9 cellular contexts compared by ENCODE assay signal in genomic region chr3:141659821-141660597, GRCh38.
DNase-seq lines count a peak whose midpoint lies in the region; ATAC-seq and TF ChIP-seq lines count a peak whose summit lies in the region.
"Had no signal": no experiment of that assay in that cellular context is flagged by ENCODE, and none has a peak within 500 bp of the region (broad histone marks: within the 10 kb centered on the region; RNA-seq: fewer than 3 reads in every experiment).

No MANE protein-coding gene starts in this region.

- H3K4me3 ChIP-seq in colonic mucosa (peak overlapping the region; percentile 38), liver (ENCODE audit: low read depth in 1 of 3, low read length in 3 of 3) (peak overlapping the region in 2 of 3 donors; percentile 58 to 72)
- H3K4me3 ChIP-seq: GM12878 had no signal

- H3K36me3 ChIP-seq in colonic mucosa (no peaks in the 10 kb centered on the region), liver (ENCODE audit: control insufficient read depth in 4 of 4, insufficient read depth in 3 of 4, low read depth in 1 of 4, low read length in 3 of 4) (no peaks in the 10 kb centered on the region)

- WGBS in liver: 2% methylated on average over 64 of the region's 64 CpGs

- peaks cover 69% of the 10 kb centered on the region for H3K27me3 Mint-ChIP-seq in activated T-cell treated with anti-CD3 and anti-CD28 coated beads, Interleukin-2, amount 50 U/mL, for 4 hours (ENCODE audit: low read depth)

- H3K9ac ChIP-seq in colonic mucosa (ENCODE audit: low read depth in 2 of 2, low read length in 2 of 2) (peak overlapping the region; percentile 34 to 62), liver (ENCODE audit: low read depth in 1 of 2, low read length in 2 of 2) (no peak overlapping the region)

- H3K4me1 ChIP-seq in colonic mucosa: peaks cover 4% of the 10 kb centered on the region
- peaks cover 0 to 12% (median 10%) of the 10 kb centered on the region in 4 donors for H3K4me1 ChIP-seq in liver (ENCODE audit: control insufficient read depth in 4 of 4, insufficient read depth in 4 of 4, low read length in 3 of 4)

- no peaks in the 10 kb centered on the region for H3K36me3 Mint-ChIP-seq in activated T-cell treated with anti-CD3 and anti-CD28 coated beads, Interleukin-2, amount 50 U/mL, for 4 hours (ENCODE audit: insufficient read depth)

- peak; percentile 21 to 67 for ATAC-seq in activated T-cell treated with anti-CD3 and anti-CD28 coated beads, Interleukin-2, amount 50 U/mL, for 4 hours
- peak; percentile 50 for ATAC-seq in stimulated activated naive CD8-positive, alpha-beta T cell treated with anti-CD3 and anti-CD28 coated beads, Interleukin-15, Interleukin-2, amounts not matched to agents 100 U/mL and 50 U/mL, for 24 hours
- ATAC-seq in GM19452 (IDR thresholded peaks at IDR 0.05; ENCODE audit: unreplicated experiment) (no peak), GM21737 (IDR thresholded peaks at IDR 0.05; ENCODE audit: unreplicated experiment) (no peak)
- ATAC-seq: GM12878 had no signal

- H3K4me1 Mint-ChIP-seq in activated T-cell treated with anti-CD3 and anti-CD28 coated beads, Interleukin-2, amount 50 U/mL, for 4 hours (ENCODE audit: low read depth): peaks cover 7% of the 10 kb centered on the region

- H3K9me3 Mint-ChIP-seq in activated T-cell treated with anti-CD3 and anti-CD28 coated beads, Interleukin-2, amount 50 U/mL, for 4 hours: no peaks in the 10 kb centered on the region

- H3K27me3 ChIP-seq in colonic mucosa (peaks cover 38% of the 10 kb centered on the region), liver (ENCODE audit: control insufficient read depth in 4 of 4, insufficient read depth in 4 of 4, low read length in 3 of 4) (peaks cover 0 to 9% (median 4%) of the 10 kb centered on the region in 4 donors)

- no peak overlapping the region for H3K27ac ChIP-seq in colonic mucosa
- peak overlapping the region in 1 of 2 donors; percentile 21 for H3K27ac ChIP-seq in liver (ENCODE audit: low read depth in 1 of 2, low read length in 2 of 2)

- no peak for TF ChIP-seq RAD21 in liver (IDR thresholded peaks at IDR 0.05)

- H3K4me3 Mint-ChIP-seq in activated T-cell treated with anti-CD3 and anti-CD28 coated beads, Interleukin-2, amount 50 U/mL, for 4 hours: peak overlapping the region; percentile 66

- TF ChIP-seq CTCF in colonic mucosa (IDR thresholded peaks at IDR 0.05): no peak
- no peak for TF ChIP-seq CTCF in liver (IDR thresholded peaks at IDR 0.05; ENCODE audit: low read depth, low read length, missing input control)

- H3K9me3 ChIP-seq in colonic mucosa: no peaks in the 10 kb centered on the region
- H3K9me3 ChIP-seq in liver (ENCODE audit: control insufficient read depth in 4 of 4, low read length in 3 of 4): peaks cover 4 to 14% (median 13%) of the 10 kb centered on the region in 4 donors

- no peak for DNase-seq in activated T-cell treated with anti-CD3 and anti-CD28 coated beads, Interleukin-2, amount 50 U/mL, for 4 hours
- DNase-seq in activated T-cell treated with anti-CD3 and anti-CD28 coated beads for 4 hours: no peak
- peak; percentile 76 for DNase-seq in NCI-H69 (lab: John Stamatoyannopoulos, UW)
- DNase-seq in colonic mucosa: peak; percentile 36
- DNase-seq in stimulated activated naive CD8-positive, alpha-beta T cell treated with anti-CD3 and anti-CD28 coated beads, Interleukin-15, Interleukin-2, amounts not matched to agents 100 U/mL and 50 U/mL, for 24 hours: peak; percentile 28

- intact Hi-C loops in colonic mucosa (cut with DNase I): no loop called here

TF ChIP-seq in liver, 16 proteins besides CTCF, POLR2A, EP300 and RAD21:
- no peak for TF ChIP-seq NR2F2 (IDR thresholded peaks at IDR 0.05)
- TF ChIP-seq YY1 (IDR thresholded peaks at IDR 0.05): no peak
- TF ChIP-seq HNF4G (IDR thresholded peaks at IDR 0.05): no peak
- TF ChIP-seq TAF1 (conservative IDR thresholded peaks at IDR 0.05): no peak
TF ChIP-seq in liver: peak in this region for 0.

Comparison
In these comparisons a context has a peak if more than half of its experiments do, and no peak if none do; other contexts are left out.
1. ATAC-seq: peak in activated T-cell treated with anti-CD3 and anti-CD28 coated beads, Interleukin-2, amount 50 U/mL, for 4 hours (2 of 2) and stimulated activated naive CD8-positive, alpha-beta T cell treated with anti-CD3 and anti-CD28 coated beads, Interleukin-15, Interleukin-2, amounts not matched to agents 100 U/mL and 50 U/mL, for 24 hours (single experiment); none in GM19452 (single experiment) and GM21737 (single experiment).
2. DNase-seq: peak in NCI-H69 (single experiment), colonic mucosa (single experiment) and stimulated activated naive CD8-positive, alpha-beta T cell treated with anti-CD3 and anti-CD28 coated beads, Interleukin-15, Interleukin-2, amounts not matched to agents 100 U/mL and 50 U/mL, for 24 hours (single experiment); none in activated T-cell treated with anti-CD3 and anti-CD28 coated beads, Interleukin-2, amount 50 U/mL, for 4 hours (single experiment) and activated T-cell treated with anti-CD3 and anti-CD28 coated beads for 4 hours (single experiment).
3. H3K9ac ChIP-seq: peak in colonic mucosa (2 of 2); none in liver (0 of 2).